19 cellular contexts compared by ENCODE assay signal in the genomic region with DNA sequence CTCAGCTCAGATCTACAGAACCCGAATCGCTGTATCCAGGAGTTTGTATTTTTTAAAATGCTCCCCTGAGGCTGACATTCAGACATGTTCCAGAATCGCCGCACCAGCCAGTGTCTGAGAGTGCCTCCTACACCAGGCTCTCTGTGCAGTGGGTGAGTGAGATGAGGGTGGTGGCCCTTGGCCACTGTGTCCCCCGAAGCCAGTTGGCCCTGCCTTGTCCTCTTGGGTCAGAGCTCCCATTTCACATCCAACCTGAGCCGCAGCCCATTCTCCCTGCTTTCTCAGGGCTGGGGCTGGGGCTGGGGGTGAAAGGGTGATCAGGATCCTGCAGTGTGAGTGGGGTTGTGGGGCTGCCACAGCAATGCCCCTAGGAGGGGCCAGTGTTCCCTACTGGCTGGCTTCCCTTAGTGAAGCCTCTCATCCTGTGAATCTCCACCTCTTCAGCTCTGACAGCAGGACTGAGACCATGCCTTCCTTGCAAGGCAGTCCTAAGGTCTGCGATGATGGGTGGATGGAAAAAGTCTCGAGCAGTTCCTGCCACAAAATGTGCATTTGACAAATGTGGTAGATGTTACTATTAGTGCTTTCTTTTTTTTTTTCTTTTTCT. TPM values are rescaled to one million over a fixed set of nuclear protein-coding genes. Genes with fewer than 3 reads are reported as not detected.
DNase-seq lines count a peak whose midpoint lies in the region; ATAC-seq, FAIRE-seq and TF ChIP-seq lines count a peak whose summit lies in the region.
"Had no signal": no experiment of that assay in that cellular context is flagged by ENCODE, and none has a peak within 500 bp of the region (broad histone marks: within the 10 kb centered on the region; RNA-seq: fewer than 3 reads in every experiment).

No MANE protein-coding gene starts in this region.

- no peak for TF ChIP-seq RAD21 in A549 (conservative IDR thresholded peaks at IDR 0.05 in 1 of 2, IDR thresholded peaks at IDR 0.05 in 1 of 2)

- ATAC-seq in A549 (peak; percentile 52 to 57), Panc1 (0 out of 2 replicates have a peak, but pooled peaks have one; percentile 56)
- no peak for ATAC-seq in stimulated activated naive CD8-positive, alpha-beta T cell treated with anti-CD3 and anti-CD28 coated beads, Interleukin-15, Interleukin-2, amounts not matched to agents 100 U/mL and 50 U/mL, for 24 hours
- ATAC-seq: CD8-positive, alpha-beta T cell; GM12878 had no signal

- H3K4me1 ChIP-seq in A549 (peaks cover 5% of the 10 kb centered on the region; the same call in 1 of the 3 replicates), Panc1 (ENCODE audit: control insufficient read depth, insufficient read depth, low read length) (no peaks in the 10 kb centered on the region)
- H3K4me1 ChIP-seq: BLaER1 treated with 17β-estradiol and CSF1 and Interleukin-3, amounts not matched to agents 10 nM and 100 nM; HAP-1 had no signal

- TF ChIP-seq CTCF in A549 (IDR thresholded peaks at IDR 0.05) (no peak), Panc1 (IDR thresholded peaks at IDR 0.05) (no peak)

- BruUV-seq in Panc1 (replicated peaks; lab: Mats Ljungman, UMichigan), result no TSS peak

- intact Hi-C loops in Panc1 (cut with micrococcal nuclease; ENCODE audit: unreplicated experiment), result no loop called here

- in situ Hi-C loops in Panc1 (cut with HindIII; ENCODE audit: low pct_unique_long_range_greater_than_20kb, low sequenced_read_pairs), result no loop called here

- no peaks in the 10 kb centered on the region for H3K36me3 ChIP-seq in Panc1 (ENCODE audit: control insufficient read depth, insufficient read depth, low read length)
- H3K36me3 ChIP-seq: BLaER1 treated with 17β-estradiol and CSF1 and Interleukin-3, amounts not matched to agents 10 nM and 100 nM; HAP-1 had no signal

- FAIRE-seq in A549 (lab: Jason Lieb, UNC), result no peak
- FAIRE-seq: GM12878 had no signal

- TF ChIP-seq EP300 in A549 (IDR thresholded peaks at IDR 0.05), result no peak

- no peak overlapping the region for H3K27ac ChIP-seq in A549
- no peak overlapping the region for H3K27ac ChIP-seq in Panc1 (ENCODE audit: low read length)
- H3K27ac ChIP-seq in caudate nucleus (ENCODE audit: low read depth, low read length), result no peak overlapping the region
- H3K27ac ChIP-seq: BLaER1 treated with 17β-estradiol and CSF1 and Interleukin-3, amounts not matched to agents 10 nM and 100 nM; HL-60 had no signal

- no peak overlapping the region for H3K4me2 ChIP-seq in A549
- H3K4me2 ChIP-seq: BLaER1 treated with 17β-estradiol and CSF1 and Interleukin-3, amounts not matched to agents 10 nM and 100 nM had no signal

- DNase-seq in A549 (ENCODE audit: low read depth in 1 of 2, low spot score in 1 of 2), result no peak
- no peak for DNase-seq in Panc1 (ENCODE audit: low read depth, low spot score)
- no peak for DNase-seq in caudate nucleus (lab: John Stamatoyannopoulos, UW)
- DNase-seq in stimulated activated naive CD8-positive, alpha-beta T cell treated with anti-CD3 and anti-CD28 coated beads, Interleukin-15, Interleukin-2, amounts not matched to agents 100 U/mL and 50 U/mL, for 24 hours, result no peak
- DNase-seq: Calu3; CD8-positive, alpha-beta T cell; Karpas-422; NCI-H1417 treated with DMSO at 0.1 percent for 48 hours; NCI-H1930; NCI-H524 treated with DMSO at 0.1 percent for 48 hours; RPMI8226; SIG-M5 had no signal

- CTCF ChIA-PET in A549 (lab: Yijun Ruan, JAX), result interaction anchor here (1.3 to 1.7 kb wide), 3 partner anchors 9 to 16 kb away, joined by 4 to 8 read pairs (median 5); no protein-coding TSS in a partner anchor
- CTCF ChIA-PET in Panc1 (lab: Charles Lee), result interaction anchor here (0.6 kb wide), 1 partner anchor 12 kb away, joined by 11 read pairs; no protein-coding TSS in a partner anchor

- WGBS in A549 (ENCODE audit: missing lambda C conversion rate), result 73% methylated on average over 8 of the region's 8 CpGs

- no peak overlapping the region for H3K4me3 ChIP-seq in A549
- H3K4me3 ChIP-seq in Panc1 (ENCODE audit: low read depth in 2 of 2, low read length in 2 of 2), result no peak overlapping the region
- H3K4me3 ChIP-seq: BLaER1 treated with 17β-estradiol and CSF1 and Interleukin-3, amounts not matched to agents 10 nM and 100 nM; GM12878; HAP-1 had no signal

- no peak for TF ChIP-seq POLR2A in A549 (IDR thresholded peaks at IDR 0.05; ENCODE audit: low read length)

- H3K27me3 ChIP-seq in Panc1 (ENCODE audit: control insufficient read depth, insufficient read depth, low read length), result no peaks in the 10 kb centered on the region
- H3K27me3 ChIP-seq: BLaER1 treated with 17β-estradiol and CSF1 and Interleukin-3, amounts not matched to agents 10 nM and 100 nM had no signal

- H3K9me3 ChIP-seq in A549 (no peaks in the 10 kb centered on the region), Panc1 (ENCODE audit: control insufficient read depth, insufficient read depth, low read depth, low read length) (no peaks in the 10 kb centered on the region)
- H3K9me3 ChIP-seq: HAP-1 had no signal

- POLR2A ChIA-PET in A549 (lab: Yijun Ruan, JAX), result no interaction called here
- POLR2A ChIA-PET in Panc1 (lab: Charles Lee), result interaction anchor here (0.7 kb wide), 2 partner anchors 8 to 342 kb away, joined by 4 to 9 read pairs; no protein-coding TSS in a partner anchor

TF ChIP-seq in A549, 52 proteins besides CTCF, POLR2A, EP300 and RAD21:
- TF ChIP-seq CHD2 (IDR thresholded peaks at IDR 0.05; ENCODE audit: low read length, partially characterized antibody), result no peak
- TF ChIP-seq HOXB5 (CRISPR knock-in tag; IDR thresholded peaks at IDR 0.05), result no peak
- TF ChIP-seq EHF (CRISPR knock-in tag; IDR thresholded peaks at IDR 0.05), result no peak
- no peak for TF ChIP-seq FOSB (CRISPR knock-in tag; IDR thresholded peaks at IDR 0.05)
- no peak for TF ChIP-seq POLR2AphosphoS2 (conservative IDR thresholded peaks at IDR 0.05; ENCODE audit: low read length)

RNA-seq across cellular contexts. Expression of gene MYCBPAP, which starts 12.9 kb away (rescaled TPM):
- 2.5 and 4.1 TPM in 2 replicates for polyA plus RNA-seq in A549 (2011; rRNA removed)
- polyA plus RNA-seq in A549 (2012; cell fraction: cytosol; rRNA removed), result 0.59 and 0.89 TPM in 2 replicates
- 3.0 and 3.7 TPM in 2 replicates for polyA plus RNA-seq in A549 (2012; cell fraction: nucleus; rRNA removed)
- 0.93 to 2.1 TPM (median 1.2 TPM) in 3 replicates for polyA plus RNA-seq in A549 (2017; fragmentation: RNase III; extraction: RNeasy Plus Mini Kit Qiagen cat#74134 plus additional on column Dnase treatment)
- 3.2 and 3.9 TPM in 2 replicates for polyA minus RNA-seq in A549 (2011; rRNA and poly(A)+ RNA removed)
- total RNA-seq in Panc1 (2021; ENCODE audit: unreplicated experiment), result 2.2 TPM
- 3.7 TPM for polyA plus RNA-seq in Panc1 (2012; ENCODE audit: insufficient read length)
- total RNA-seq: HT1080 had no signal

RNA-seq across cellular contexts. Expression of gene RSAD1, which starts 16.7 kb away (rescaled TPM):
- 38.2 and 47.2 TPM in 2 replicates for polyA plus RNA-seq in A549 (2011; rRNA removed)
- polyA plus RNA-seq in A549 (2012; cell fraction: cytosol; rRNA removed), result 32.7 and 42.8 TPM in 2 replicates
- polyA plus RNA-seq in A549 (2012; cell fraction: nucleus; rRNA removed), result 81.1 and 85.4 TPM in 2 replicates
- 36.3 to 42.0 TPM (median 40.9 TPM) in 3 replicates for polyA plus RNA-seq in A549 (2017; fragmentation: RNase III; extraction: RNeasy Plus Mini Kit Qiagen cat#74134 plus additional on column Dnase treatment)
- polyA minus RNA-seq in A549 (2011; rRNA and poly(A)+ RNA removed), result 29.3 and 30.0 TPM in 2 replicates
- 40.2 TPM for total RNA-seq in Panc1 (2021; ENCODE audit: unreplicated experiment)
- polyA plus RNA-seq in Panc1 (2012; ENCODE audit: insufficient read length), result 34.6 TPM

RNA-seq across cellular contexts. Expression of gene CHAD, which starts 26.6 kb away (rescaled TPM):
- not detected in 2 replicates for polyA plus RNA-seq in A549 (2011; rRNA removed)
- polyA plus RNA-seq in A549 (2012; cell fraction: cytosol; rRNA removed), result 0.03 TPM in 1 of 2 replicates, not detected in the other
- 0.04 TPM in 1 of 2 replicates, not detected in the other for polyA plus RNA-seq in A549 (2012; cell fraction: nucleus; rRNA removed)
- polyA plus RNA-seq in A549 (2017; fragmentation: RNase III; extraction: RNeasy Plus Mini Kit Qiagen cat#74134 plus additional on column Dnase treatment), result not detected in 3 replicates
- polyA minus RNA-seq in A549 (2011; rRNA and poly(A)+ RNA removed), result not detected in 2 replicates
- total RNA-seq in Panc1 (2021; ENCODE audit: unreplicated experiment), result not detected
- polyA plus RNA-seq in Panc1 (2012; ENCODE audit: insufficient read length), result 0.92 TPM
- total RNA-seq: Calu3; CD8-positive, alpha-beta T cell; GM12878; HT1080; IMR-90; MCF 10A had no signal

RNA-seq across cellular contexts. Expression of gene EPN3, which starts 37.2 kb away (rescaled TPM):
- polyA plus RNA-seq in A549 (2011; rRNA removed) (0.09 and 0.13 TPM in 2 replicates), A549 (2017; fragmentation: RNase III; extraction: RNeasy Plus Mini Kit Qiagen cat#74134 plus additional on column Dnase treatment) (0.18 to 0.26 TPM (median 0.20 TPM) in 3 replicates)
- 0.15 and 0.39 TPM in 2 replicates for polyA plus RNA-seq in A549 (2012; cell fraction: cytosol; rRNA removed)
- 0.22 and 0.67 TPM in 2 replicates for polyA plus RNA-seq in A549 (2012; cell fraction: nucleus; rRNA removed)
- polyA minus RNA-seq in A549 (2011; rRNA and poly(A)+ RNA removed), result 0.12 and 0.78 TPM in 2 replicates
- total RNA-seq in Panc1 (2021; ENCODE audit: unreplicated experiment), result 0.92 TPM
- 0.67 TPM for polyA plus RNA-seq in Panc1 (2012; ENCODE audit: insufficient read length)
- total RNA-seq: CD8-positive, alpha-beta T cell; GM12878; HT1080; IMR-90 had no signal

RNA-seq across cellular contexts. Expression of gene SPATA20, which starts 51.7 kb away (rescaled TPM):
- polyA plus RNA-seq in A549 (2011; rRNA removed), result 34.4 and 48.5 TPM in 2 replicates
- 69.5 and 89.6 TPM in 2 replicates for polyA plus RNA-seq in A549 (2012; cell fraction: cytosol; rRNA removed)
- 497 and 626 TPM in 2 replicates for polyA plus RNA-seq in A549 (2012; cell fraction: nucleus; rRNA removed)
- 96.1 to 123 TPM (median 110 TPM) in 3 replicates for polyA plus RNA-seq in A549 (2017; fragmentation: RNase III; extraction: RNeasy Plus Mini Kit Qiagen cat#74134 plus additional on column Dnase treatment)
- polyA minus RNA-seq in A549 (2011; rRNA and poly(A)+ RNA removed), result 54.1 and 55.2 TPM in 2 replicates
- total RNA-seq in Panc1 (2021; ENCODE audit: unreplicated experiment), result 82.2 TPM
- polyA plus RNA-seq in Panc1 (2012; ENCODE audit: insufficient read length), result 77.3 TPM
